8 cellular contexts compared by ENCODE assay signal in genomic region chrX:15674899-15675489, GRCh38. TPM values are rescaled to one million over a fixed set of nuclear protein-coding genes. Genes with fewer than 3 reads are reported as not detected.
DNase-seq lines count a peak whose midpoint lies in the region; ATAC-seq and TF ChIP-seq lines count a peak whose summit lies in the region.

No MANE protein-coding gene starts in this region.

- no peaks in the 10 kb centered on the region for H3K27me3 Mint-ChIP-seq in CD8-positive, alpha-beta T cell (ENCODE audit: low read depth)
- H3K27me3 Mint-ChIP-seq in activated CD8-positive, alpha-beta T cell treated with anti-CD3 and anti-CD28 coated beads for 36 hours: no peaks in the 10 kb centered on the region

- no peaks in the 10 kb centered on the region for H3K27me3 ChIP-seq in CD8-positive, alpha-beta T cell (ENCODE audit: insufficient read depth, low read length)
- H3K27me3 ChIP-seq in effector memory CD4-positive, alpha-beta T cell (replicated peaks; ENCODE audit: control insufficient read depth, insufficient read depth, low read length, poor library complexity, severe bottlenecking): no peaks in the 10 kb centered on the region

- H3K4me1 ChIP-seq in CD8-positive, alpha-beta T cell (ENCODE audit: insufficient read depth, low read length): peaks cover 16% of the 10 kb centered on the region
- H3K4me1 ChIP-seq in effector memory CD4-positive, alpha-beta T cell (ENCODE audit: control insufficient read depth, insufficient read depth, low read length, poor library complexity, severe bottlenecking): peaks cover 5% of the 10 kb centered on the region

- H3K36me3 Mint-ChIP-seq in CD8-positive, alpha-beta T cell: peaks cover 10% of the 10 kb centered on the region
- H3K36me3 Mint-ChIP-seq in activated CD8-positive, alpha-beta T cell treated with anti-CD3 and anti-CD28 coated beads for 36 hours (ENCODE audit: low read depth): peaks cover 6% of the 10 kb centered on the region

- peaks cover 27% of the 10 kb centered on the region for H3K4me1 Mint-ChIP-seq in CD8-positive, alpha-beta T cell (ENCODE audit: low read depth)
- H3K4me1 Mint-ChIP-seq in activated CD8-positive, alpha-beta T cell treated with anti-CD3 and anti-CD28 coated beads for 36 hours (ENCODE audit: low read depth): peaks cover 18% of the 10 kb centered on the region

- peak overlapping the region; percentile 99 for H3K4me3 ChIP-seq in CD8-positive, alpha-beta T cell (ENCODE audit: low read depth, low read length)
- H3K4me3 ChIP-seq in effector memory CD4-positive, alpha-beta T cell (ENCODE audit: insufficient read depth, low read depth, low read length, poor library complexity, severe bottlenecking): peak overlapping the region; percentile 100

- no peak overlapping the region for H3K27ac Mint-ChIP-seq in CD8-positive, alpha-beta T cell
- H3K27ac Mint-ChIP-seq in activated CD8-positive, alpha-beta T cell treated with anti-CD3 and anti-CD28 coated beads for 36 hours: no peak overlapping the region

- ATAC-seq in CD8-positive, alpha-beta T cell: peak; percentile 86
- ATAC-seq in GM19463 (IDR thresholded peaks at IDR 0.05; ENCODE audit: unreplicated experiment): peak; percentile 69
- ATAC-seq in activated CD8-positive, alpha-beta T cell treated with anti-CD3 and anti-CD28 coated beads for 36 hours: peak; percentile 83

- intact Hi-C loops in CD8-positive, alpha-beta T cell (cut with DNase I, micrococcal nuclease): loop anchor here (1.0 to 10.0 kb wide), 12 partner anchors 12 to 1200 kb away; partner anchors contain the start of genes AP1S2 (in 2 of the 2), CA5B (in 2 of the 2), PIGA (in 2 of the 2) and RBBP7 (in 2 of the 2)
- intact Hi-C loops in activated CD8-positive, alpha-beta T cell treated with anti-CD3 and anti-CD28 coated beads for 36 hours (cut with micrococcal nuclease): no loop called here

- CTCF ChIA-PET in CD8-positive, alpha-beta T cell (lab: Charles Lee): no interaction called here
- CTCF ChIA-PET in activated CD8-positive, alpha-beta T cell treated with anti-CD3 and anti-CD28 coated beads for 36 hours (lab: Charles Lee): no interaction called here

- peak; percentile 75 to 96 (median 87) for DNase-seq in CD8-positive, alpha-beta T cell
- DNase-seq in HK-2 (ENCODE audit: unreplicated experiment) (peak; percentile 88), NCI-H82 treated with DMSO at 0.1 percent for 48 hours (lab: John Stamatoyannopoulos, UW; ENCODE audit: unreplicated experiment) (peak; percentile 86), medulla oblongata (ENCODE audit: extremely low spot score) (peak; percentile 88)
- peak; percentile 93 for DNase-seq in activated CD8-positive, alpha-beta T cell treated with anti-CD3 and anti-CD28 coated beads for 36 hours
- DNase-seq in effector memory CD4-positive, alpha-beta T cell: peak; percentile 69 to 88 (median 75)
- DNase-seq in stimulated activated CD4-positive, alpha-beta T cell treated with anti-CD3 and anti-CD28 coated beads, TNF-alpha, amount 100 ng/mL, for 48 hours (ENCODE audit: low read depth in 3 of 3): peak; percentile 60 to 82 (median 78)

- no peak overlapping the region for H3K4me3 Mint-ChIP-seq in CD8-positive, alpha-beta T cell
- H3K4me3 Mint-ChIP-seq in activated CD8-positive, alpha-beta T cell treated with anti-CD3 and anti-CD28 coated beads for 36 hours: no peak overlapping the region

- H3K9me3 Mint-ChIP-seq in CD8-positive, alpha-beta T cell: no peaks in the 10 kb centered on the region
- no peaks in the 10 kb centered on the region for H3K9me3 Mint-ChIP-seq in activated CD8-positive, alpha-beta T cell treated with anti-CD3 and anti-CD28 coated beads for 36 hours

- H3K36me3 ChIP-seq in CD8-positive, alpha-beta T cell (ENCODE audit: insufficient read depth, low read length): no peaks in the 10 kb centered on the region
- no peaks in the 10 kb centered on the region for H3K36me3 ChIP-seq in effector memory CD4-positive, alpha-beta T cell (ENCODE audit: control insufficient read depth, insufficient read depth, low read length)

- no peak for TF ChIP-seq CTCF in CD8-positive, alpha-beta T cell (IDR thresholded peaks at IDR 0.05)
- TF ChIP-seq CTCF in activated CD8-positive, alpha-beta T cell treated with anti-CD3 and anti-CD28 coated beads for 36 hours (IDR thresholded peaks at IDR 0.05): no peak

- H3K9me3 ChIP-seq in CD8-positive, alpha-beta T cell (ENCODE audit: low read length): no peaks in the 10 kb centered on the region
- no peaks in the 10 kb centered on the region for H3K9me3 ChIP-seq in effector memory CD4-positive, alpha-beta T cell (ENCODE audit: control insufficient read depth, low read length)

- peak overlapping the region; percentile 100 for H3K27ac ChIP-seq in CD8-positive, alpha-beta T cell (ENCODE audit: low read depth, low read length)
- H3K27ac ChIP-seq in effector memory CD4-positive, alpha-beta T cell (ENCODE audit: insufficient read depth, low read length, poor library complexity, severe bottlenecking): peak overlapping the region; percentile 99

- POLR2A ChIA-PET in CD8-positive, alpha-beta T cell (lab: Charles Lee): interaction anchor here (0.6 to 2.8 kb wide), 5 partner anchors 63 to 180 kb away, joined by 3 to 13 read pairs (median 3); partner anchors contain the start of genes AP1S2, CA5B and ZRSR2
- POLR2A ChIA-PET in activated CD8-positive, alpha-beta T cell treated with anti-CD3 and anti-CD28 coated beads for 36 hours (lab: Charles Lee): interaction anchor here (0.6 to 1.4 kb wide), 3 partner anchors 14 to 1151 kb away, joined by 3 to 5 read pairs (median 3); partner anchors contain the start of gene CA5B

RNA-seq across cellular contexts. Expression of gene CLTRN, which starts 10.4 kb away (rescaled TPM):
- under 1 TPM in 1 of 2 experiments, not detected in 1; 0.22 TPM for total RNA-seq in CD8-positive, alpha-beta T cell
- under 1 TPM; 0.38 to 0.58 TPM for total RNA-seq in activated CD8-positive, alpha-beta T cell treated with anti-CD3 and anti-CD28 coated beads for 36 hours

Comparison
In these comparisons a context has a peak if more than half of its experiments do, and no peak if none do; other contexts are left out.
1. Peak in every context shown above with its lines: DNase-seq, ATAC-seq, H3K4me3 ChIP-seq and H3K27ac ChIP-seq.